11 cellular contexts compared by ENCODE assay signal in genomic region chr12:62684586-62685295, GRCh38.
DNase-seq lines count a peak whose midpoint lies in the region; ATAC-seq and TF ChIP-seq lines count a peak whose summit lies in the region.
"Had no signal": no experiment of that assay in that cellular context is flagged by ENCODE, and none has a peak within 500 bp of the region (broad histone marks: within the 10 kb centered on the region; RNA-seq: fewer than 3 reads in every experiment).

No MANE protein-coding gene starts in this region.

- no peaks in the 10 kb centered on the region for H3K36me3 ChIP-seq in IMR-90 (ENCODE audit: control insufficient read depth, insufficient read depth, low read length)
- no peaks in the 10 kb centered on the region for H3K36me3 ChIP-seq in esophagus squamous epithelium
- no peaks in the 10 kb centered on the region for H3K36me3 ChIP-seq in mucosa of descending colon (ENCODE audit: low read depth)
- H3K36me3 ChIP-seq in tibial nerve, result no peaks in the 10 kb centered on the region

- no peak overlapping the region for H2AK5ac ChIP-seq in IMR-90 (ENCODE audit: low read depth, low read length)

- TF ChIP-seq RAD21 in IMR-90 (IDR thresholded peaks at IDR 0.05; ENCODE audit: low read length), result no peak

- TF ChIP-seq POLR2A in IMR-90 (IDR thresholded peaks at IDR 0.05; ENCODE audit: low read depth, low read length), result no peak
- no peak for TF ChIP-seq POLR2A in esophagus squamous epithelium (IDR thresholded peaks at IDR 0.05)
- no peak for TF ChIP-seq POLR2A in tibial nerve (IDR thresholded peaks at IDR 0.05)

- H4K5ac ChIP-seq in IMR-90 (ENCODE audit: low read depth, low read length), result 0 out of 2 replicates have a peak overlapping the region, but pooled peaks have one; percentile 29

- H3K4ac ChIP-seq in IMR-90 (ENCODE audit: low read depth, low read length), result no peak overlapping the region

- H2BK15ac ChIP-seq in IMR-90 (ENCODE audit: low read depth, low read length), result no peak overlapping the region

- H3K18ac ChIP-seq in IMR-90 (ENCODE audit: low read depth, low read length), result no peak overlapping the region; the same call in 1 of the 2 replicates

- WGBS in IMR-90 (ENCODE audit: extremely low coverage in 2 of 2, insufficient read length in 1 of 2), 2 experiments, result 45% methylated on average over 3 of the region's 6 CpGs; no CpG with 5 or more reads in 1 of the 2 experiments
- 67 to 78% methylated on average over 6 of the region's 6 CpGs for WGBS in esophagus squamous epithelium, 2 donors
- WGBS in tibial nerve, 2 donors, result 52 to 70% methylated on average over 6 of the region's 6 CpGs

- no peaks in the 10 kb centered on the region; the same call in 1 of the 2 replicates for H3K9me1 ChIP-seq in IMR-90 (ENCODE audit: insufficient read depth, low read length)

- peaks cover 1% of the 10 kb centered on the region for H3K36me3 Mint-ChIP-seq in activated CD4-positive, alpha-beta T cell treated with anti-CD3 and anti-CD28 coated beads, Interleukin-2, amount 10 ng/mL, durations not matched to agents 24 days and 14 days (ENCODE audit: low read depth)

- peak overlapping the region; percentile 50 for H2AK9ac ChIP-seq in IMR-90 (replicated peaks; ENCODE audit: low read depth, low read length, poor library complexity)

- dilution Hi-C loops in IMR-90 (cut with HindIII; ENCODE audit: low sequenced_read_pairs, unreplicated experiment), result no loop called here

- POLR2A ChIA-PET in IMR-90 (lab: Charles Lee; ENCODE audit: unreplicated experiment), result no interaction called here

- H2BK120ac ChIP-seq in IMR-90 (ENCODE audit: low read depth, low read length), result peak overlapping the region; percentile 4; the same call in 1 of the 2 replicates

- H3K9me3 ChIP-seq in IMR-90 (ENCODE audit: control insufficient read depth, insufficient read depth, low read length) (no peaks in the 10 kb centered on the region), esophagus squamous epithelium (no peaks in the 10 kb centered on the region), mucosa of descending colon (no peaks in the 10 kb centered on the region), tibial nerve (no peaks in the 10 kb centered on the region)

- BruUV-seq in IMR-90 (replicated peaks; lab: Mats Ljungman, UMichigan), result no TSS peak

- no peak overlapping the region for H4K8ac ChIP-seq in IMR-90 (ENCODE audit: low read depth in 2 of 2, low read length in 2 of 2)

- H3K4me1 ChIP-seq in IMR-90 (ENCODE audit: control insufficient read depth, insufficient read depth, low read length), result peaks cover 12% of the 10 kb centered on the region
- peaks cover 0 to 26% (median 13%) of the 10 kb centered on the region in 3 donors for H3K4me1 ChIP-seq in esophagus squamous epithelium
- no peaks in the 10 kb centered on the region for H3K4me1 ChIP-seq in mucosa of descending colon (ENCODE audit: low read depth)
- H3K4me1 ChIP-seq in tibial nerve, result peaks cover 0 to 40% (median 5%) of the 10 kb centered on the region in 4 donors

- peak in 1 of 2 donors; percentile 84 for TF ChIP-seq EP300 in tibial nerve (IDR thresholded peaks at IDR 0.05)

- no peak overlapping the region for H3K23ac ChIP-seq in IMR-90 (ENCODE audit: low read depth, low read length)

- no peak overlapping the region for H3K4me2 ChIP-seq in IMR-90 (ENCODE audit: low read depth, low read length)

- no peak overlapping the region for H2BK5ac ChIP-seq in IMR-90 (ENCODE audit: low read depth, low read length, poor library complexity, severe bottlenecking)

- H4K20me1 ChIP-seq in IMR-90 (ENCODE audit: insufficient read depth, low read length), result no peaks in the 10 kb centered on the region

- no peak for TF ChIP-seq CTCF in IMR-90 (conservative IDR thresholded peaks at IDR 0.05; ENCODE audit: low read depth, low read length)
- TF ChIP-seq CTCF in esophagus squamous epithelium (IDR thresholded peaks at IDR 0.05), result no peak
- TF ChIP-seq CTCF in mucosa of descending colon (IDR thresholded peaks at IDR 0.05), result no peak
- no peak for TF ChIP-seq CTCF in tibial nerve (IDR thresholded peaks at IDR 0.05)

- H3K4me3 ChIP-seq in IMR-90 (ENCODE audit: insufficient read depth, low read depth, low read length) (no peak overlapping the region), esophagus squamous epithelium (no peak overlapping the region), mucosa of descending colon (no peak overlapping the region), tibial nerve (no peak overlapping the region)

- no peak overlapping the region for H4K91ac ChIP-seq in IMR-90 (ENCODE audit: insufficient read depth, low read depth, low read length)

- no peak overlapping the region for H2AFZ ChIP-seq in IMR-90 (replicated peaks; ENCODE audit: low read length, poor library complexity)

- in situ Hi-C loops in IMR-90 (cut with MboI; ENCODE audit: low sequenced_read_pairs), result no loop called here

- H3K56ac ChIP-seq in IMR-90 (ENCODE audit: extremely low read depth, insufficient read depth, low read length), result no peak overlapping the region

- H3K27ac Mint-ChIP-seq in activated CD4-positive, alpha-beta T cell treated with anti-CD3 and anti-CD28 coated beads, Interleukin-2, amount 10 ng/mL, durations not matched to agents 24 days and 14 days, result no peak overlapping the region
- H3K27ac Mint-ChIP-seq: dendritic cell treated with granulocyte-macrophage colony-stimulating factor and Interleukin-4, amounts not matched to agents 40 ng/mL and 50 ng/mL, for 4 days had no signal

- CTCF ChIA-PET in IMR-90 (lab: Yijun Ruan, JAX), result interaction anchor here (1.4 kb wide), 1 partner anchor 10 kb away, joined by 3 read pairs; no protein-coding TSS in a partner anchor

- peaks cover 6% of the 10 kb centered on the region for H3K9me3 Mint-ChIP-seq in activated CD4-positive, alpha-beta T cell treated with anti-CD3 and anti-CD28 coated beads, Interleukin-2, amount 10 ng/mL, durations not matched to agents 24 days and 14 days
- H3K9me3 Mint-ChIP-seq: activated T-cell treated with anti-CD3 and anti-CD28 coated beads, Interleukin-2, amount 50 U/mL, for 4 hours; dendritic cell treated with granulocyte-macrophage colony-stimulating factor and Interleukin-4, amounts not matched to agents 40 ng/mL and 50 ng/mL, for 4 days had no signal

- H3K27ac ChIP-seq in IMR-90 (ENCODE audit: insufficient read depth, low read length) (no peak overlapping the region), esophagus squamous epithelium (peak overlapping the region in 3 of 4 donors; percentile 65 to 86 (median 77)), tibial nerve (peak overlapping the region in 3 of 4 donors; percentile 57 to 86 (median 67))

- H3K4me3 Mint-ChIP-seq in activated CD4-positive, alpha-beta T cell treated with anti-CD3 and anti-CD28 coated beads, Interleukin-2, amount 10 ng/mL, durations not matched to agents 24 days and 14 days, result no peak overlapping the region
- H3K4me3 Mint-ChIP-seq: activated T-cell treated with anti-CD3 and anti-CD28 coated beads, Interleukin-2, amount 50 U/mL, for 4 hours; dendritic cell treated with granulocyte-macrophage colony-stimulating factor and Interleukin-4, amounts not matched to agents 40 ng/mL and 50 ng/mL, for 4 days had no signal

- no peak overlapping the region for H3K14ac ChIP-seq in IMR-90 (replicated peaks; ENCODE audit: low read depth, low read length)

- no peaks in the 10 kb centered on the region; a peak in 1 of 4 replicates for H3K79me1 ChIP-seq in IMR-90 (ENCODE audit: low read depth in 1 of 2, low read length in 2 of 2)

- H3K27me3 ChIP-seq in IMR-90 (ENCODE audit: control insufficient read depth, insufficient read depth, low read length), result 0 out of 2 replicates have a peak, but pooled peaks cover 2% of the 10 kb centered on the region
- no peaks in the 10 kb centered on the region for H3K27me3 ChIP-seq in esophagus squamous epithelium
- no peaks in the 10 kb centered on the region for H3K27me3 ChIP-seq in tibial nerve

- H3K27me3 Mint-ChIP-seq in activated CD4-positive, alpha-beta T cell treated with anti-CD3 and anti-CD28 coated beads, Interleukin-2, amount 10 ng/mL, durations not matched to agents 24 days and 14 days, result peaks cover 15% of the 10 kb centered on the region
- H3K27me3 Mint-ChIP-seq: dendritic cell treated with granulocyte-macrophage colony-stimulating factor and Interleukin-4, amounts not matched to agents 40 ng/mL and 50 ng/mL, for 4 days had no signal

- intact Hi-C loops in IMR-90 (cut with micrococcal nuclease) (no loop called here), esophagus squamous epithelium (cut with DNase I) (no loop called here), mucosa of descending colon (cut with DNase I, micrococcal nuclease) (no loop called here)
- intact Hi-C loops in activated CD4-positive, alpha-beta T cell treated with anti-CD3 and anti-CD28 coated beads, Interleukin-2, amount 10 ng/mL, durations not matched to agents 24 days and 14 days (cut with micrococcal nuclease), result no loop called here

- ATAC-seq in IMR-90 (ENCODE audit: low read depth) (no peak), mucosa of descending colon (no peak), GM18909 (IDR thresholded peaks at IDR 0.05; ENCODE audit: poor library complexity, unreplicated experiment) (no peak)
- ATAC-seq: activated T-cell treated with anti-CD3 and anti-CD28 coated beads, Interleukin-2, amount 50 U/mL, for 4 hours had no signal

- DNase-seq in IMR-90 (no peak), esophagus squamous epithelium (lab: John Stamatoyannopoulos, UW) (no peak), mucosa of descending colon (peak; percentile 25 to 52 (median 29)), tibial nerve (ENCODE audit: low spot score in 2 of 2) (peak; percentile 75 to 88), T-helper 1 cell (no peak), NCI-H2227 treated with DMSO at 0.1 percent for 48 hours (lab: John Stamatoyannopoulos, UW) (no peak)
- no peak for DNase-seq in activated CD4-positive, alpha-beta T cell treated with anti-CD3 and anti-CD28 coated beads, Interleukin-2, amount 10 ng/mL, durations not matched to agents 24 days and 14 days
- DNase-seq: activated T-cell treated with anti-CD3 and anti-CD28 coated beads, Interleukin-2, amount 50 U/mL, for 4 hours; T-helper 9 cell had no signal

- no peak overlapping the region for H3K9ac ChIP-seq in IMR-90 (ENCODE audit: low read depth, low read length)

- no peak overlapping the region for H2BK20ac ChIP-seq in IMR-90 (ENCODE audit: low read depth, low read length)

- no peaks in the 10 kb centered on the region for H3K4me1 Mint-ChIP-seq in activated CD4-positive, alpha-beta T cell treated with anti-CD3 and anti-CD28 coated beads, Interleukin-2, amount 10 ng/mL, durations not matched to agents 24 days and 14 days

TF ChIP-seq in IMR-90, 13 proteins besides CTCF, POLR2A, EP300 and RAD21:
- TF ChIP-seq SMC3 (IDR thresholded peaks at IDR 0.05; ENCODE audit: low read depth, low read length), result no peak
- no peak for TF ChIP-seq USF2 (IDR thresholded peaks at IDR 0.05; ENCODE audit: low read depth, low read length)
- TF ChIP-seq MAZ (IDR thresholded peaks at IDR 0.05; ENCODE audit: borderline replicate concordance, low read depth, low read length), result no peak
- TF ChIP-seq FOS (IDR thresholded peaks at IDR 0.05; ENCODE audit: low read depth, low read length), result no peak

Comparison
In these comparisons a context has a peak if more than half of its experiments do, and no peak if none do; other contexts are left out.
1. DNase-seq: peak in mucosa of descending colon (3 of 3) and tibial nerve (2 of 2); none in IMR-90 (single experiment), esophagus squamous epithelium (single experiment), T-helper 1 cell (0 of 5), NCI-H2227 treated with DMSO at 0.1 percent for 48 hours (single experiment) and activated CD4-positive, alpha-beta T cell treated with anti-CD3 and anti-CD28 coated beads, Interleukin-2, amount 10 ng/mL, durations not matched to agents 24 days and 14 days (single experiment).